29 cellular contexts compared by ENCODE assay signal in genomic region chr12:13380297-13380696, GRCh38.
"Had no signal": no experiment of that assay in that cellular context is flagged by ENCODE, and none has a peak within 500 bp of the region (broad histone marks: within the 10 kb centered on the region; RNA-seq: fewer than 3 reads in every experiment).

No MANE protein-coding gene starts in this region.

- H3K4me3 ChIP-seq: neural progenitor cell, ovary, psoas muscle, right lobe of liver, sigmoid colon, stomach, thoracic aorta, thyroid gland, tibial nerve, upper lobe of left lung, uterus had no signal

- H3K9me3 Mint-ChIP-seq: natural killer cell; stimulated activated effector memory CD8-positive, alpha-beta T cell treated with anti-CD3 and anti-CD28 coated beads, Interleukin-12 subunit alpha, Interleukin-12 subunit beta, amount 100 ng/mL, for 72 hours; stimulated activated naive CD8-positive, alpha-beta T cell treated with anti-CD3 and anti-CD28 coated beads, Interleukin-15, Interleukin-2, amounts not matched to agents 100 ng/mL and 50 ng/mL, for 24 hours had no signal

- H3K36me3 Mint-ChIP-seq: naive thymus-derived CD4-positive, alpha-beta T cell; natural killer cell; neural progenitor cell; stimulated activated effector memory CD8-positive, alpha-beta T cell treated with anti-CD3 and anti-CD28 coated beads, Interleukin-12 subunit alpha, Interleukin-12 subunit beta, amount 100 ng/mL, for 72 hours; stimulated activated naive B cell treated with anti-CD40 and anti-IgM and Interleukin-4, amounts not matched to agents 10 μg/mL and 1 μg/mL and 100 μg/mL, for 72 hours had no signal

- H3K4me3 Mint-ChIP-seq: naive thymus-derived CD4-positive, alpha-beta T cell; natural killer cell; nephron; neural progenitor cell; stimulated activated effector memory CD8-positive, alpha-beta T cell treated with anti-CD3 and anti-CD28 coated beads, Interleukin-12 subunit alpha, Interleukin-12 subunit beta, amount 100 ng/mL, for 72 hours; stimulated activated naive B cell treated with anti-CD40 and anti-IgM and Interleukin-4, amounts not matched to agents 10 μg/mL and 1 μg/mL and 100 μg/mL, for 72 hours; stimulated activated naive CD8-positive, alpha-beta T cell treated with anti-CD3 and anti-CD28 coated beads, Interleukin-15, Interleukin-2, amounts not matched to agents 100 ng/mL and 50 ng/mL, for 24 hours had no signal

- DNase-seq: naive thymus-derived CD4-positive, alpha-beta T cell; natural killer cell; occipital lobe; ovary; posterior cingulate gyrus; psoas muscle; right cardiac atrium; right lobe of liver; sigmoid colon; small intestine; stimulated activated CD4-positive, alpha-beta T cell treated with anti-CD3 and anti-CD28 coated beads, Interleukin-15, amount 100 ng/mL, for 24 hours; stimulated activated CD4-positive, alpha-beta T cell treated with anti-CD3 and anti-CD28 coated beads, Interleukin-2, amount 100 ng/mL, for 24 hours; stimulated activated CD4-positive, alpha-beta T cell treated with anti-CD3 and anti-CD28 coated beads, Interleukin-2, amount 100 ng/mL, for 48 hours; stimulated activated CD4-positive, alpha-beta T cell treated with anti-CD3 and anti-CD28 coated beads, Interleukin-4, amount 100 ng/mL, for 24 hours; stimulated activated naive B cell treated with anti-CD40 and anti-IgM and Interleukin-4, amounts not matched to agents 10 μg/mL and 1 μg/mL and 100 μg/mL, for 72 hours; stimulated activated naive CD4-positive, alpha-beta T cell treated with Interleukin-2 at 50 U/mL for 16 hours; stomach; thyroid gland; trophoblast cell; upper lobe of left lung; uterus had no signal

- H3K36me3 ChIP-seq: neural progenitor cell, ovary, right lobe of liver, sigmoid colon, stomach, thoracic aorta, thyroid gland, tibial nerve, upper lobe of left lung, uterus had no signal

- H3K27ac ChIP-seq: neural progenitor cell, ovary, parathyroid adenoma, psoas muscle, right lobe of liver, sigmoid colon, stomach, thoracic aorta, thyroid gland, tibial nerve, upper lobe of left lung, uterus had no signal

- H3K9me3 ChIP-seq: ovary, right lobe of liver, sigmoid colon, thoracic aorta, thyroid gland, uterus had no signal

- ATAC-seq: naive thymus-derived CD4-positive, alpha-beta T cell; natural killer cell; psoas muscle; right cardiac atrium; right lobe of liver; stimulated activated naive B cell treated with anti-CD40 and anti-IgM and Interleukin-4, amounts not matched to agents 10 μg/mL and 1 μg/mL and 100 μg/mL, for 72 hours had no signal

- H3K4me1 ChIP-seq: neural progenitor cell, parathyroid adenoma, psoas muscle, sigmoid colon, tibial nerve, upper lobe of left lung, uterus had no signal

- H3K4me1 Mint-ChIP-seq: naive thymus-derived CD4-positive, alpha-beta T cell; natural killer cell; neural progenitor cell; stimulated activated effector memory CD8-positive, alpha-beta T cell treated with anti-CD3 and anti-CD28 coated beads, Interleukin-12 subunit alpha, Interleukin-12 subunit beta, amount 100 ng/mL, for 72 hours had no signal

- H3K27ac Mint-ChIP-seq: naive thymus-derived CD4-positive, alpha-beta T cell; natural killer cell; nephron; neural progenitor cell; progenitor cell of endocrine pancreas; stimulated activated effector memory CD8-positive, alpha-beta T cell treated with anti-CD3 and anti-CD28 coated beads, Interleukin-12 subunit alpha, Interleukin-12 subunit beta, amount 100 ng/mL, for 72 hours; stimulated activated naive B cell treated with anti-CD40 and anti-IgM and Interleukin-4, amounts not matched to agents 10 μg/mL and 1 μg/mL and 100 μg/mL, for 72 hours; stimulated activated naive CD8-positive, alpha-beta T cell treated with anti-CD3 and anti-CD28 coated beads, Interleukin-15, Interleukin-2, amounts not matched to agents 100 ng/mL and 50 ng/mL, for 24 hours had no signal
